Comparison of ENCODE assay signal across 8 cellular contexts in genomic region chr20:25540273-25540672, GRCh38. TPM values are rescaled to one million over a fixed set of nuclear protein-coding genes. Genes with fewer than 3 reads are reported as not detected.
DNase-seq lines count a peak whose midpoint lies in the region; ATAC-seq, FAIRE-seq and TF ChIP-seq lines count a peak whose summit lies in the region.

No MANE protein-coding gene starts in this region.

- TF ChIP-seq EP300 in transverse colon (IDR thresholded peaks at IDR 0.05; ENCODE audit: low read depth) = no peak

- H3K36me3 ChIP-seq in BLaER1 (no peaks in the 10 kb centered on the region), kidney (ENCODE audit: control insufficient read depth in 1 of 2, insufficient read depth in 2 of 2, low read length in 2 of 2) (peaks cover 0 to 3% of the 10 kb centered on the region in 2 donors), transverse colon (no peaks in the 10 kb centered on the region)

- in situ Hi-C loops in astrocyte of the spinal cord (cut with HindIII; ENCODE audit: low sequenced_read_pairs) (no loop called here), transverse colon (cut with MboI; ENCODE audit: low pct_ligation_motif_present in 1 of 4, low pct_unique_long_range_greater_than_20kb in 1 of 4, low sequenced_read_pairs in 3 of 4) (no loop called here)

- 27 to 46% methylated on average over 7 to 9 of the region's 9 CpGs for WGBS in transverse colon (ENCODE audit: low coverage in 1 of 2), 2 donors

- FAIRE-seq in kidney (lab: Jason Lieb, UNC) = no peak

- H3K27ac ChIP-seq in BLaER1 = no peak overlapping the region
- H3K27ac ChIP-seq in kidney (ENCODE audit: low read depth in 2 of 2, low read length in 2 of 2) = peak overlapping the region; percentile 70 to 77
- peak overlapping the region; percentile 43 to 66 (median 46) for H3K27ac ChIP-seq in transverse colon

- no peak overlapping the region for H3K9ac ChIP-seq in BLaER1
- H3K9ac ChIP-seq in kidney (ENCODE audit: low read length in 2 of 2) = peak overlapping the region in 1 of 2 donors; percentile 52

- H3K4me3 ChIP-seq in BLaER1 (no peak overlapping the region), astrocyte of the spinal cord (ENCODE audit: low read depth, low read length) (no peak overlapping the region), kidney (ENCODE audit: low read length in 2 of 2) (peak overlapping the region; percentile 50 to 57), transverse colon (peak overlapping the region in 3 of 4 donors; percentile 10 to 42 (median 17))

- peak; percentile 72 for ATAC-seq in HG03280 (IDR thresholded peaks at IDR 0.05; ENCODE audit: unreplicated experiment)
- ATAC-seq in GM19395 (IDR thresholded peaks at IDR 0.05; ENCODE audit: unreplicated experiment) = no peak

- TF ChIP-seq POLR2A in transverse colon (IDR thresholded peaks at IDR 0.05) (no peak), erythroblast (IDR thresholded peaks at IDR 0.05; ENCODE audit: low read length) (no peak)

- DNase-seq in astrocyte of the spinal cord (ENCODE audit: low read depth, low spot score) (peak; percentile 20), kidney (no peak), transverse colon (no peak), erythroblast (lab: John Stamatoyannopoulos, UW) (no peak)
- DNase-seq in activated naive CD4-positive, alpha-beta T cell treated with Interleukin-2 at 50 U/mL for 16 hours = no peak

- TF ChIP-seq CTCF in astrocyte of the spinal cord (IDR thresholded peaks at IDR 0.05; ENCODE audit: low read depth, low read length) (peak; percentile 48), kidney (IDR thresholded peaks at IDR 0.05; ENCODE audit: borderline replicate concordance, extremely low read depth, insufficient read depth) (peak; percentile 25), transverse colon (IDR thresholded peaks at IDR 0.05) (peak; percentile 28 to 52 (median 40))

- H3K27me3 ChIP-seq in BLaER1 (no peaks in the 10 kb centered on the region), transverse colon (no peaks in the 10 kb centered on the region)

- intact Hi-C loops in kidney (cut with DNase I) = no loop called here
- intact Hi-C loops in transverse colon (cut with DNase I; ENCODE audit: low total_unique reads) = no loop called here

- H3K9me3 ChIP-seq in BLaER1 (0 out of 2 replicates have a peak, but pooled peaks cover 6% of the 10 kb centered on the region), kidney (ENCODE audit: control insufficient read depth in 1 of 2, low read length in 2 of 2) (no peaks in the 10 kb centered on the region), transverse colon (no peaks in the 10 kb centered on the region)

- H4K20me1 ChIP-seq in BLaER1 = no peaks in the 10 kb centered on the region

- peak overlapping the region; percentile 22; the same call in 1 of the 2 replicates for H3K4me2 ChIP-seq in BLaER1

- H3K4me1 ChIP-seq in BLaER1 = peaks cover 56% of the 10 kb centered on the region
- peaks cover 13 to 22% of the 10 kb centered on the region in 2 donors for H3K4me1 ChIP-seq in kidney (ENCODE audit: control insufficient read depth in 1 of 2, insufficient read depth in 1 of 2, low read depth in 1 of 2, low read length in 2 of 2)
- H3K4me1 ChIP-seq in transverse colon = peaks cover 0 to 17% (median 5%) of the 10 kb centered on the region in 4 donors

RNA-seq across cellular contexts. Expression of gene NINL, which starts 45.1 kb away (rescaled TPM):
- total RNA-seq in kidney (25.2 TPM), transverse colon (1 to 10 TPM; 3.1 to 9.7 (median 5.7) TPM)
- 23.4 TPM for polyA plus RNA-seq in kidney (ENCODE audit: insufficient read depth, low read depth, low replicate concordance)

Comparison
In these comparisons a context has a peak if more than half of its experiments do, and no peak if none do; other contexts are left out.
1. H3K4me3 ChIP-seq: peak in kidney (2 of 2) and transverse colon (3 of 4); none in BLaER1 (single experiment) and astrocyte of the spinal cord (single experiment).
2. Peak in every context shown above with its lines, with median percentiles within 50 percentile points of each other: CTCF ChIP-seq.